21 cellular contexts compared by ENCODE assay signal in genomic region chr9:114643906-114644305, GRCh38. TPM values are rescaled to one million over a fixed set of nuclear protein-coding genes. Genes with fewer than 3 reads are reported as not detected.
DNase-seq lines count a peak whose midpoint lies in the region; ATAC-seq and TF ChIP-seq lines count a peak whose summit lies in the region.
"Had no signal": no experiment of that assay in that cellular context is flagged by ENCODE, and none has a peak within 500 bp of the region (broad histone marks: within the 10 kb centered on the region; RNA-seq: fewer than 3 reads in every experiment).

No MANE protein-coding gene starts in this region.

- WGBS in aorta, 2 donors: 88 to 90% methylated on average over 4 of the region's 4 CpGs

- TF ChIP-seq CTCF in AG10803 (conservative IDR thresholded peaks at IDR 0.05; ENCODE audit: low read length) (no peak), astrocyte of the spinal cord (IDR thresholded peaks at IDR 0.05; ENCODE audit: low read depth, low read length) (no peak)
- no peak for TF ChIP-seq CTCF in CD8-positive, alpha-beta T cell (IDR thresholded peaks at IDR 0.05)

- DNase-seq in AG10803 (ENCODE audit: low read depth) (peak; percentile 32), astrocyte of the spinal cord (ENCODE audit: low read depth, low spot score) (peak; percentile 10), naive B cell (no peak), aorta (no peak), NCI-H146 (lab: John Stamatoyannopoulos, UW) (no peak)
- no peak for DNase-seq in CD8-positive, alpha-beta T cell
- no peak for DNase-seq in central memory CD4-positive, alpha-beta T cell
- DNase-seq: DMS153; GF-D8; MM.1S; NCI-H1092; NCI-H2081; NCI-H510A; NCI-H748 treated with DMSO at 0.1 percent for 48 hours; NK-92 treated with Interleukin-12 subunit alpha and Interleukin-12 subunit beta, amount 100 ng/mL, for 24 hours had no signal

- POLR2A ChIA-PET in CD8-positive, alpha-beta T cell (lab: Charles Lee): no interaction called here

- CTCF ChIA-PET in CD8-positive, alpha-beta T cell (lab: Charles Lee): interaction anchor here (1.1 to 3.7 kb wide), 5 partner anchors 9 to 238 kb away, joined by 4 to 19 read pairs (median 7); no protein-coding TSS in a partner anchor

- no peaks in the 10 kb centered on the region for H3K4me1 Mint-ChIP-seq in CD8-positive, alpha-beta T cell (ENCODE audit: low read depth)
- peaks cover 7 to 16% (median 10%) of the 10 kb centered on the region in 3 donors for H3K4me1 Mint-ChIP-seq in naive B cell

- no peak overlapping the region for H3K4me3 Mint-ChIP-seq in CD8-positive, alpha-beta T cell
- no peak overlapping the region for H3K4me3 Mint-ChIP-seq in naive B cell
- H3K4me3 Mint-ChIP-seq: CD14-positive monocyte had no signal

- no peaks in the 10 kb centered on the region for H3K4me1 ChIP-seq in CD8-positive, alpha-beta T cell (ENCODE audit: insufficient read depth, low read length)
- no peaks in the 10 kb centered on the region for H3K4me1 ChIP-seq in aorta (ENCODE audit: control insufficient read depth in 1 of 2, insufficient read depth in 2 of 2, low read length in 2 of 2)

- intact Hi-C loops in CD8-positive, alpha-beta T cell (cut with DNase I, micrococcal nuclease): no loop called here
- intact Hi-C loops in aorta (cut with DNase I): no loop called here

- H3K9me3 Mint-ChIP-seq in CD8-positive, alpha-beta T cell: peaks cover 5% of the 10 kb centered on the region
- peaks cover 0 to 9% (median 4%) of the 10 kb centered on the region in 7 donors for H3K9me3 Mint-ChIP-seq in naive B cell

- H3K4me3 ChIP-seq in AG10803 (ENCODE audit: low read length) (no peak overlapping the region), astrocyte of the spinal cord (ENCODE audit: low read depth, low read length) (no peak overlapping the region), aorta (ENCODE audit: low read length in 2 of 2) (no peak overlapping the region)
- no peak overlapping the region for H3K4me3 ChIP-seq in CD8-positive, alpha-beta T cell (ENCODE audit: low read depth, low read length)

- ATAC-seq in CD8-positive, alpha-beta T cell: no peak
- ATAC-seq in naive B cell (ENCODE audit: low read depth in 2 of 2) (no peak), aorta (ENCODE audit: low FRiP score) (no peak)
- ATAC-seq: Right ventricle myocardium inferior had no signal

- peaks cover 84% of the 10 kb centered on the region for H3K36me3 Mint-ChIP-seq in CD8-positive, alpha-beta T cell
- H3K36me3 Mint-ChIP-seq in naive B cell: peaks cover 19 to 50% of the 10 kb centered on the region in 2 donors

- H3K27me3 Mint-ChIP-seq in CD8-positive, alpha-beta T cell (ENCODE audit: low read depth): no peaks in the 10 kb centered on the region
- H3K27me3 Mint-ChIP-seq in naive B cell: no peaks in the 10 kb centered on the region

- peak overlapping the region; percentile 62 for H3K27ac Mint-ChIP-seq in CD8-positive, alpha-beta T cell
- peak overlapping the region in 4 of 6 donors; percentile 3 to 57 (median 16) for H3K27ac Mint-ChIP-seq in naive B cell

- peaks cover 17% of the 10 kb centered on the region for H3K36me3 ChIP-seq in CD8-positive, alpha-beta T cell (ENCODE audit: insufficient read depth, low read length)
- H3K36me3 ChIP-seq in aorta (ENCODE audit: control insufficient read depth in 1 of 2, insufficient read depth in 2 of 2, low read length in 1 of 2): peaks cover 9 to 12% of the 10 kb centered on the region in 2 donors

- in situ Hi-C loops in astrocyte of the spinal cord (cut with HindIII; ENCODE audit: low sequenced_read_pairs): no loop called here

- H3K27me3 ChIP-seq in CD8-positive, alpha-beta T cell (ENCODE audit: insufficient read depth, low read length): no peaks in the 10 kb centered on the region
- no peaks in the 10 kb centered on the region for H3K27me3 ChIP-seq in aorta (ENCODE audit: control insufficient read depth in 1 of 2, insufficient read depth in 2 of 2, low read length in 1 of 2)

- H3K27ac ChIP-seq in CD8-positive, alpha-beta T cell (ENCODE audit: low read depth, low read length): no peak overlapping the region
- no peak overlapping the region for H3K27ac ChIP-seq in aorta (ENCODE audit: low read depth in 1 of 2, low read length in 2 of 2)

- H3K9me3 ChIP-seq in CD8-positive, alpha-beta T cell (ENCODE audit: low read length): no peaks in the 10 kb centered on the region
- H3K9me3 ChIP-seq in aorta (ENCODE audit: control insufficient read depth, low read length): no peaks in the 10 kb centered on the region

RNA-seq across cellular contexts. Expression of gene TEX53, which starts 13.7 kb away (rescaled TPM):
- not detected for total RNA-seq in CD8-positive, alpha-beta T cell
- polyA plus RNA-seq in naive B cell (ENCODE audit: low read depth in 6 of 6) (not detected), aorta (not detected)
- total RNA-seq in aorta: not detected
- total RNA-seq: H1, LHCN-M2, OCI-LY7, Right ventricle myocardium inferior, SK-MEL-5 had no signal
- polyA plus RNA-seq: CD14-positive monocyte, H1 had no signal

RNA-seq across cellular contexts. Expression of gene TMEM268, which starts 32.8 kb away (rescaled TPM):
- total RNA-seq in CD8-positive, alpha-beta T cell: 10 to 100 TPM; 12.5 to 13.7 TPM
- polyA plus RNA-seq in naive B cell (ENCODE audit: low read depth in 6 of 6) (10 to 100 TPM; 26.4 to 43.7 (median 32.0) TPM), aorta (1 to 10 TPM; 2.7 to 5.4 TPM)
- 1 to 10 TPM; 9.1 to 9.8 TPM for total RNA-seq in aorta

RNA-seq across cellular contexts. Expression of gene TEX48, which starts 38.1 kb away (rescaled TPM):
- total RNA-seq in CD8-positive, alpha-beta T cell: not detected
- polyA plus RNA-seq in naive B cell (ENCODE audit: low read depth in 6 of 6) (not detected), aorta (not detected)
- not detected for total RNA-seq in aorta
- total RNA-seq: H1, LHCN-M2, OCI-LY7, Right ventricle myocardium inferior, SK-MEL-5 had no signal
- polyA plus RNA-seq: CD14-positive monocyte, H1 had no signal

RNA-seq across cellular contexts. Expression of gene ATP6V1G1, which starts 56.3 kb away (rescaled TPM):
- 100 to 1,000 TPM; 141 to 147 TPM for total RNA-seq in CD8-positive, alpha-beta T cell
- polyA plus RNA-seq in naive B cell (ENCODE audit: low read depth in 6 of 6) (100 to 1,000 TPM; 425 to 637 (median 511) TPM), aorta (100 to 1,000 TPM; 102 to 166 TPM)
- total RNA-seq in aorta: 10 to 100 TPM; 55.8 to 65.4 TPM

Comparison
In these comparisons a context has a peak if more than half of its experiments do, and no peak if none do; other contexts are left out.
1. DNase-seq: peak in AG10803 (single experiment) and astrocyte of the spinal cord (single experiment); none in CD8-positive, alpha-beta T cell (0 of 7), naive B cell (single experiment), central memory CD4-positive, alpha-beta T cell (single experiment), aorta (0 of 2) and NCI-H146 (single experiment).